In the genomic region with DNA sequence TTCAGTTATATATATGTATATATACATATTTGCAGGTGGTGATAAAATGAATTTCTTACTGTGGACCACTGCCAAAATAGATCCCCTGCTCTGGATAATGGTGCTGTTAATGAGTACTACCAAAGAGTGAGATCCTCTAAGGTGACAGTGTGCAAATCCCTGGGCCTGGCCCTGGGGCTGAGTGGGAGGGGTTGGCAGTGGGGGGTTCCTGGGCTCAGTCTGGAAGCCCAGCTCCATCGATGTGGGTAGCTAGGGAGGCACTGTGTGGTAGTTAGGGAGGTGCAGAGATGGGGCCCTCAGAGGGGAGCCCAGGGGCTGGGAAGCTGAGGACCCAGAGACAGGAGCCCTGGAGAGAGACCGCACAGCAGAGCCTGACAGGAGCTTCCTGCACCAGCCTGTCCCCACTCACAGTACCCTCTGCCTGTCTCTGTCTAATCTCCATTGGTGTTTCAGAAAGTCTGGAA, we compare ENCODE assay signal across 15 cellular contexts. TPM values are rescaled to one million over a fixed set of nuclear protein-coding genes. Genes with fewer than 3 reads are reported as not detected.
DNase-seq lines count a peak whose midpoint lies in the region; ATAC-seq and TF ChIP-seq lines count a peak whose summit lies in the region.
"Had no signal": no experiment of that assay in that cellular context is flagged by ENCODE, and none has a peak within 500 bp of the region (broad histone marks: within the 10 kb centered on the region; RNA-seq: fewer than 3 reads in every experiment).

No MANE protein-coding gene starts in this region.

- no peaks in the 10 kb centered on the region for H3K9me3 Mint-ChIP-seq in type B pancreatic cell
- peaks cover 0 to 3% (median 0%) of the 10 kb centered on the region in 5 donors for H3K9me3 Mint-ChIP-seq in CD8-positive, alpha-beta memory T cell
- no peaks in the 10 kb centered on the region for H3K9me3 Mint-ChIP-seq in activated T-helper 2 cell treated with anti-CD3 and anti-CD28 coated beads, Interferon-gamma antibody, Interleukin-2, Interleukin-4, amounts not matched to agents 10 μg/mL and 5 μg/mL and 100 μg/mL, durations not matched to agents 14 hours and 24 hours and 36 hours
- H3K9me3 Mint-ChIP-seq: T-helper 2 cell treated with Interferon-gamma antibody and Interleukin-4, amounts not matched to agents 5 μg/mL and 100 μg/mL, for 36 hours had no signal

- POLR2A ChIA-PET in SK-N-SH (lab: Yijun Ruan, JAX) (no interaction called here), Panc1 (lab: Charles Lee) (interaction anchor here (0.6 to 1.7 kb wide), 7 partner anchors 9 to 59 kb away, joined by 3 to 6 read pairs (median 4); partner anchors contain the start of genes KRT18 and KRT8)
- POLR2A ChIA-PET in CD8-positive, alpha-beta memory T cell (lab: Charles Lee) = no interaction called here

- H4K20me1 ChIP-seq in SK-N-SH (ENCODE audit: insufficient read depth) = no peaks in the 10 kb centered on the region

- H3K9ac ChIP-seq in SK-N-SH = no peak overlapping the region

- H3K36me3 Mint-ChIP-seq in type B pancreatic cell = peaks cover 13% of the 10 kb centered on the region
- H3K36me3 Mint-ChIP-seq in CD8-positive, alpha-beta memory T cell = no peaks in the 10 kb centered on the region
- H3K36me3 Mint-ChIP-seq in activated T-helper 2 cell treated with anti-CD3 and anti-CD28 coated beads, Interferon-gamma antibody, Interleukin-2, Interleukin-4, amounts not matched to agents 10 μg/mL and 5 μg/mL and 100 μg/mL, durations not matched to agents 14 hours and 24 hours and 36 hours (ENCODE audit: low read depth) = no peaks in the 10 kb centered on the region

- intact Hi-C loops in Panc1 (cut with micrococcal nuclease; ENCODE audit: unreplicated experiment) (no loop called here), right lobe of liver (cut with DNase I) (no loop called here)
- intact Hi-C loops in activated T-helper 2 cell treated with anti-CD3 and anti-CD28 coated beads, Interferon-gamma antibody, Interleukin-2, Interleukin-4, amounts not matched to agents 10 μg/mL and 5 μg/mL and 100 μg/mL, durations not matched to agents 14 hours and 24 hours and 36 hours (cut with micrococcal nuclease) = no loop called here

- TF ChIP-seq CTCF in SK-N-SH (IDR thresholded peaks at IDR 0.05) (no peak), Panc1 (IDR thresholded peaks at IDR 0.05) (no peak), right lobe of liver (IDR thresholded peaks at IDR 0.05) (no peak), type B pancreatic cell (conservative IDR thresholded peaks at IDR 0.05) (no peak)

- H3K27me3 ChIP-seq in SK-N-SH (ENCODE audit: insufficient read depth) = no peaks in the 10 kb centered on the region
- no peaks in the 10 kb centered on the region for H3K27me3 ChIP-seq in Panc1 (ENCODE audit: control insufficient read depth, insufficient read depth, low read length)
- H3K27me3 ChIP-seq in right lobe of liver = no peaks in the 10 kb centered on the region
- H3K27me3 ChIP-seq in CD8-positive, alpha-beta memory T cell (ENCODE audit: insufficient read depth, low read length, poor library complexity, severe bottlenecking) = no peaks in the 10 kb centered on the region
- H3K27me3 ChIP-seq: neutrophil had no signal

- DNase-seq in SK-N-SH (no peak), Panc1 (ENCODE audit: low read depth, low spot score) (no peak), right lobe of liver (no peak), type B pancreatic cell (ENCODE audit: extremely low spot score, unreplicated experiment) (no peak)
- DNase-seq in CD8-positive, alpha-beta memory T cell = no peak
- DNase-seq in activated T-helper 2 cell treated with anti-CD3 and anti-CD28 coated beads, Interferon-gamma antibody, Interleukin-2, Interleukin-4, amounts not matched to agents 10 μg/mL and 5 μg/mL and 100 μg/mL, durations not matched to agents 14 hours and 24 hours and 36 hours (ENCODE audit: low spot score) = no peak
- DNase-seq: activated CD4-positive, alpha-beta T cell treated with anti-CD3 and anti-CD28 coated beads, Interleukin-2, amount 50 U/mL, for 4 hours; activated effector memory CD4-positive, alpha-beta T cell treated with anti-CD3 and anti-CD28 coated beads, Interleukin-2, amount 50 U/mL, for 16 hours; AML-193; HCEC 1CT; kidney had no signal

- H3K27ac ChIP-seq in SK-N-SH (ENCODE audit: low read depth in 2 of 2, low read length in 1 of 2) = no peak overlapping the region
- H3K27ac ChIP-seq in Panc1 (ENCODE audit: low read length) = peak overlapping the region; percentile 73
- H3K27ac ChIP-seq in right lobe of liver = no peak overlapping the region
- H3K27ac ChIP-seq in CD8-positive, alpha-beta memory T cell (ENCODE audit: low read depth, low read length) = no peak overlapping the region
- H3K27ac ChIP-seq: neutrophil had no signal

- H3K4me2 ChIP-seq in SK-N-SH = no peak overlapping the region

- H3K27ac Mint-ChIP-seq in type B pancreatic cell = peak overlapping the region; percentile 94
- no peak overlapping the region for H3K27ac Mint-ChIP-seq in CD8-positive, alpha-beta memory T cell
- H3K27ac Mint-ChIP-seq in activated T-helper 2 cell treated with anti-CD3 and anti-CD28 coated beads, Interferon-gamma antibody, Interleukin-2, Interleukin-4, amounts not matched to agents 10 μg/mL and 5 μg/mL and 100 μg/mL, durations not matched to agents 14 hours and 24 hours and 36 hours = no peak overlapping the region
- H3K27ac Mint-ChIP-seq: T-helper 2 cell treated with Interferon-gamma antibody and Interleukin-4, amounts not matched to agents 5 μg/mL and 100 μg/mL, for 36 hours had no signal

- no peaks in the 10 kb centered on the region for H3K36me3 ChIP-seq in SK-N-SH (replicated peaks in 1 of 2; ENCODE audit: control insufficient read depth in 1 of 2, insufficient read depth in 2 of 2, low read length in 1 of 2)
- peaks cover 8% of the 10 kb centered on the region for H3K36me3 ChIP-seq in Panc1 (ENCODE audit: control insufficient read depth, insufficient read depth, low read length)
- peaks cover 0 to 33% (median 21%) of the 10 kb centered on the region in 4 donors for H3K36me3 ChIP-seq in right lobe of liver
- H3K36me3 ChIP-seq in CD8-positive, alpha-beta memory T cell (ENCODE audit: insufficient read depth, low read length) = no peaks in the 10 kb centered on the region
- H3K36me3 ChIP-seq: neutrophil had no signal

- no peak for TF ChIP-seq EP300 in SK-N-SH (IDR thresholded peaks at IDR 0.05; ENCODE audit: borderline replicate concordance in 1 of 2, low read depth in 1 of 2, low read length in 1 of 2)

- whole genome bisulfite sequencing in SK-N-SH (ENCODE audit: low lambda C conversion rate) = 44% methylated on average over 2 of the region's 2 CpGs
- 0% methylated on average over 1 of the region's 2 CpGs for WGBS in right lobe of liver (ENCODE audit: insufficient coverage, low coverage, low lambda C conversion rate, missing lambda C conversion rate)

- no peak for TF ChIP-seq POLR2A in right lobe of liver (IDR thresholded peaks at IDR 0.05)

- H3K9me3 ChIP-seq in SK-N-SH = no peaks in the 10 kb centered on the region
- H3K9me3 ChIP-seq in Panc1 (ENCODE audit: control insufficient read depth, insufficient read depth, low read depth, low read length) = no peaks in the 10 kb centered on the region
- H3K9me3 ChIP-seq in right lobe of liver = no peaks in the 10 kb centered on the region
- H3K9me3 ChIP-seq in CD8-positive, alpha-beta memory T cell (ENCODE audit: low read length) = no peaks in the 10 kb centered on the region
- H3K9me3 ChIP-seq: neutrophil had no signal

- H3K79me2 ChIP-seq in SK-N-SH (ENCODE audit: insufficient read depth) = no peaks in the 10 kb centered on the region

- no peak for TF ChIP-seq RAD21 in SK-N-SH (IDR thresholded peaks at IDR 0.05; ENCODE audit: low read length)

- BruUV-seq in Panc1 (replicated peaks; lab: Mats Ljungman, UMichigan) = no TSS peak

- H3K4me1 Mint-ChIP-seq in type B pancreatic cell (ENCODE audit: unreplicated experiment) = peaks cover 7% of the 10 kb centered on the region
- no peaks in the 10 kb centered on the region for H3K4me1 Mint-ChIP-seq in CD8-positive, alpha-beta memory T cell
- no peaks in the 10 kb centered on the region for H3K4me1 Mint-ChIP-seq in activated T-helper 2 cell treated with anti-CD3 and anti-CD28 coated beads, Interferon-gamma antibody, Interleukin-2, Interleukin-4, amounts not matched to agents 10 μg/mL and 5 μg/mL and 100 μg/mL, durations not matched to agents 14 hours and 24 hours and 36 hours (ENCODE audit: low read depth)

- no peaks in the 10 kb centered on the region for H3K27me3 Mint-ChIP-seq in type B pancreatic cell
- H3K27me3 Mint-ChIP-seq in CD8-positive, alpha-beta memory T cell = peaks cover 6 to 7% of the 10 kb centered on the region in 2 donors
- H3K27me3 Mint-ChIP-seq in activated T-helper 2 cell treated with anti-CD3 and anti-CD28 coated beads, Interferon-gamma antibody, Interleukin-2, Interleukin-4, amounts not matched to agents 10 μg/mL and 5 μg/mL and 100 μg/mL, durations not matched to agents 14 hours and 24 hours and 36 hours (ENCODE audit: low read depth) = peaks cover under 1% of the 10 kb centered on the region

- H3K4me1 ChIP-seq in SK-N-SH (ENCODE audit: control insufficient read depth in 1 of 2, insufficient read depth in 2 of 2, low read depth in 1 of 2, low read length in 1 of 2) (peaks cover 0 to 5% of the 10 kb centered on the region in 2 experiments; a peak in 1 of 4 replicates), Panc1 (ENCODE audit: control insufficient read depth, insufficient read depth, low read length) (peaks cover 50% of the 10 kb centered on the region), right lobe of liver (peaks cover 0 to 7% (median 0%) of the 10 kb centered on the region in 4 donors)
- H3K4me1 ChIP-seq in CD8-positive, alpha-beta memory T cell (ENCODE audit: insufficient read depth, low read length) = no peaks in the 10 kb centered on the region

- H3K4me3 Mint-ChIP-seq in type B pancreatic cell = peak overlapping the region; percentile 64
- H3K4me3 Mint-ChIP-seq in CD8-positive, alpha-beta memory T cell = no peak overlapping the region
- H3K4me3 Mint-ChIP-seq in activated T-helper 2 cell treated with anti-CD3 and anti-CD28 coated beads, Interferon-gamma antibody, Interleukin-2, Interleukin-4, amounts not matched to agents 10 μg/mL and 5 μg/mL and 100 μg/mL, durations not matched to agents 14 hours and 24 hours and 36 hours (ENCODE audit: low read depth) = no peak overlapping the region
- H3K4me3 Mint-ChIP-seq: T-helper 2 cell treated with Interferon-gamma antibody and Interleukin-4, amounts not matched to agents 5 μg/mL and 100 μg/mL, for 36 hours had no signal

- CTCF ChIA-PET in SK-N-SH (lab: Yijun Ruan, JAX) = interaction anchor here (0.6 to 9.3 kb wide), 5 partner anchors 9 to 85 kb away, joined by 3 to 91 read pairs (median 35); partner anchors contain the start of gene KRT8
- CTCF ChIA-PET in Panc1 (lab: Charles Lee) = interaction anchor here (1.1 to 2.7 kb wide), 3 partner anchors 11 to 491 kb away, joined by 3 to 18 read pairs (median 8); no protein-coding TSS in a partner anchor
- CTCF ChIA-PET in CD8-positive, alpha-beta memory T cell (lab: Charles Lee) = interaction anchor here (1.2 to 6.1 kb wide), 2 partner anchors 11 to 85 kb away, joined by 3 to 38 read pairs; no protein-coding TSS in a partner anchor

- H3K9me2 ChIP-seq in SK-N-SH = no peaks in the 10 kb centered on the region

- in situ Hi-C loops in Panc1 (cut with HindIII; ENCODE audit: low pct_unique_long_range_greater_than_20kb, low sequenced_read_pairs) = loop anchor here (25.0 kb wide), 1 partner anchor 92 kb away; no protein-coding TSS in a partner anchor

- ATAC-seq in SK-N-SH treated with all-trans-retinoic acid at 6 μM for 48 hours = peak; percentile 22; the same call in 1 of the 3 replicates
- peak; percentile 68 for ATAC-seq in Panc1
- ATAC-seq in right lobe of liver = peak; percentile 18 to 60 (median 34)
- ATAC-seq in HG02610 (IDR thresholded peaks at IDR 0.05; ENCODE audit: unreplicated experiment) = no peak

- no peak overlapping the region for H3K4me3 ChIP-seq in SK-N-SH (ENCODE audit: low read depth in 2 of 2, low read length in 1 of 2)
- 0 out of 4 replicates have a peak overlapping the region, but pooled peaks of 1 of the 2 experiments have one; percentile 4 for H3K4me3 ChIP-seq in Panc1 (ENCODE audit: low read depth in 2 of 2, low read length in 2 of 2)
- H3K4me3 ChIP-seq in right lobe of liver = no peak overlapping the region
- no peak overlapping the region for H3K4me3 ChIP-seq in CD8-positive, alpha-beta memory T cell (ENCODE audit: low read length)

- H3F3A ChIP-seq in SK-N-SH (replicated peaks; ENCODE audit: insufficient read depth) = no peaks in the 10 kb centered on the region

- no peak overlapping the region for H2AFZ ChIP-seq in SK-N-SH (ENCODE audit: low read depth)

RNA-seq across cellular contexts. Expression of gene KRT8, which starts 9.1 kb away (rescaled TPM):
- 47.7 and 49.4 TPM in 2 replicates for polyA plus RNA-seq in SK-N-SH (2012; rRNA removed)
- 35.6 and 44.1 TPM in 2 replicates for polyA plus RNA-seq in SK-N-SH (2012; cell fraction: cytosol; rRNA removed)
- 40.7 and 41.4 TPM in 2 replicates for polyA plus RNA-seq in SK-N-SH (2012; cell fraction: nucleus; rRNA removed)
- 6,125 TPM for total RNA-seq in Panc1 (2021; ENCODE audit: unreplicated experiment)
- 7,157 TPM for polyA plus RNA-seq in Panc1 (2012; ENCODE audit: insufficient read length)
- total RNA-seq in right lobe of liver = 1,000 to 10,000 TPM in 1 of 6 experiments, 100 to 1,000 TPM in 5; 149 to 1,003 (median 436) TPM
- total RNA-seq in type B pancreatic cell (ENCODE audit: low replicate concordance) = 768 and 2,227 TPM in 2 replicates
- total RNA-seq in CD8-positive, alpha-beta memory T cell = under 1 TPM in 1 of 2 experiments, not detected in 1; 0.46 TPM
- polyA plus RNA-seq in CD8-positive, alpha-beta memory T cell = 1.0 TPM
- total RNA-seq in activated T-helper 2 cell treated with anti-CD3 and anti-CD28 coated beads, Interferon-gamma antibody, Interleukin-2, Interleukin-4, amounts not matched to agents 10 μg/mL and 5 μg/mL and 100 μg/mL, durations not matched to agents 14 hours and 24 hours and 36 hours = 0.18 and 0.25 TPM in 2 replicates

RNA-seq across cellular contexts. Expression of gene KRT78, which starts 47.0 kb away (rescaled TPM):
- polyA plus RNA-seq in SK-N-SH (2012; rRNA removed) = not detected in 2 replicates
- polyA plus RNA-seq in SK-N-SH (2012; cell fraction: cytosol; rRNA removed) = not detected in 2 replicates
- not detected in 2 replicates for polyA plus RNA-seq in SK-N-SH (2012; cell fraction: nucleus; rRNA removed)
- total RNA-seq in Panc1 (2021; ENCODE audit: unreplicated experiment) (not detected), right lobe of liver (not detected), type B pancreatic cell (ENCODE audit: low replicate concordance) (14.7 and 29.1 TPM in 2 replicates)
- polyA plus RNA-seq in Panc1 (2012; ENCODE audit: insufficient read length) = not detected
- total RNA-seq in CD8-positive, alpha-beta memory T cell = not detected
- not detected for polyA plus RNA-seq in CD8-positive, alpha-beta memory T cell
- total RNA-seq in activated T-helper 2 cell treated with anti-CD3 and anti-CD28 coated beads, Interferon-gamma antibody, Interleukin-2, Interleukin-4, amounts not matched to agents 10 μg/mL and 5 μg/mL and 100 μg/mL, durations not matched to agents 14 hours and 24 hours and 36 hours = not detected in 2 replicates
- total RNA-seq: kidney had no signal

RNA-seq across cellular contexts. Expression of gene KRT18, which starts 53.2 kb away (rescaled TPM):
- 332 and 351 TPM in 2 replicates for polyA plus RNA-seq in SK-N-SH (2012; rRNA removed)
- 225 and 265 TPM in 2 replicates for polyA plus RNA-seq in SK-N-SH (2012; cell fraction: cytosol; rRNA removed)
- polyA plus RNA-seq in SK-N-SH (2012; cell fraction: nucleus; rRNA removed) = 714 and 1,063 TPM in 2 replicates
- total RNA-seq in Panc1 (2021; ENCODE audit: unreplicated experiment) (4,079 TPM), right lobe of liver (1,000 to 10,000 TPM in 2 of 6 experiments, 100 to 1,000 TPM in 4; 148 to 1,377 (median 478) TPM), type B pancreatic cell (ENCODE audit: low replicate concordance) (480 and 1,293 TPM in 2 replicates)
- polyA plus RNA-seq in Panc1 (2012; ENCODE audit: insufficient read length) = 4,352 TPM
- total RNA-seq in CD8-positive, alpha-beta memory T cell = 1 to 10 TPM; 3.5 to 3.9 TPM
- 4.0 TPM for polyA plus RNA-seq in CD8-positive, alpha-beta memory T cell
- total RNA-seq in activated T-helper 2 cell treated with anti-CD3 and anti-CD28 coated beads, Interferon-gamma antibody, Interleukin-2, Interleukin-4, amounts not matched to agents 10 μg/mL and 5 μg/mL and 100 μg/mL, durations not matched to agents 14 hours and 24 hours and 36 hours = 1.3 and 1.9 TPM in 2 replicates

Comparison
In these comparisons a context has a peak if more than half of its experiments do, and no peak if none do; other contexts are left out.
1. RNA of gene KRT8, which starts 9.1 kb away (total RNA-seq): 6,125 TPM in Panc1 (single experiment), 768 to 2,227 TPM in type B pancreatic cell and 149 to 1,003 TPM in right lobe of liver; 0.46 TPM in CD8-positive, alpha-beta memory T cell and 0.18 to 0.25 TPM in activated T-helper 2 cell treated with anti-CD3 and anti-CD28 coated beads, Interferon-gamma antibody, Interleukin-2, Interleukin-4, amounts not matched to agents 10 μg/mL and 5 μg/mL and 100 μg/mL, durations not matched to agents 14 hours and 24 hours and 36 hours; every median in the first group is over 100 times any median in the second.
2. RNA of gene KRT78, which starts 47.0 kb away (total RNA-seq): 14.7 to 29.1 TPM in type B pancreatic cell; not detected in Panc1 (single experiment), not detected in right lobe of liver, not detected in CD8-positive, alpha-beta memory T cell and not detected in activated T-helper 2 cell treated with anti-CD3 and anti-CD28 coated beads, Interferon-gamma antibody, Interleukin-2, Interleukin-4, amounts not matched to agents 10 μg/mL and 5 μg/mL and 100 μg/mL, durations not matched to agents 14 hours and 24 hours and 36 hours; every median in the first group is over 10 times any median in the second.
3. RNA of gene KRT18, which starts 53.2 kb away (total RNA-seq): 4,079 TPM in Panc1 (single experiment), 148 to 1,377 TPM in right lobe of liver and 480 to 1,293 TPM in type B pancreatic cell; 3.5 to 3.9 TPM in CD8-positive, alpha-beta memory T cell and 1.3 to 1.9 TPM in activated T-helper 2 cell treated with anti-CD3 and anti-CD28 coated beads, Interferon-gamma antibody, Interleukin-2, Interleukin-4, amounts not matched to agents 10 μg/mL and 5 μg/mL and 100 μg/mL, durations not matched to agents 14 hours and 24 hours and 36 hours; every median in the first group is over 10 times any median in the second.